In the genomic region with DNA sequence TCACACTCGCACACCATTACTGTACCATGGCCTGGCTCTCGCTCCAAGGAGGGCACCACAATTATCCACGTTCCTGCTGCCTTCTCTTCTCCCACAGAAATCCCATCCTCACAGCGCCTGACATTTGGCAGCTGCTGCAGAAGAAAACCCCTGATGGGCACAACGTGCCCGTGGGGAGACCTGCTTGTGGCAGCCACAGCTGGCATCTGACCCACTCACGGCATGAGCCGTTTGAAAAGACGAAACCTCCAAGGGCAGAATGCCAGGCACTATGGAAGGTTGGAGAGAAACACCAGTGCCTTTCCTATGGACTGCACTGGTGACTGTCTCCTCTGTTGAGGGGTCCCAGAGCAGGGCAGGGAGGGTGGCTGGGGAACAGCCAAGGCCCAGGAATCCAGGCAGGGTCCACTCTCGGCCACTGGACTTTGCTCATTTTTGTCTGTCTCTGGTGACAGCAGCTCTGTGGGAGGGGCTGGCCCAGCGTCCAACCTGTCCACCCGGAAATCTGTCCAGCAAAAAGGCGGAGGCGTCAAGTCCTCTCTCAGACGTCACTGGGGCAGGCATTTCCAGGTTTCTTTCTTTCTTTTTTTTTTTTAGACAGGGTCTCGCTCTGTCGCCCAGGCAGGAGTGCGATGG, we compare ENCODE assay signal across 1 cellular context.
TF ChIP-seq lines count a peak whose summit lies in the region.

No MANE protein-coding gene starts in this region.

TF ChIP-seq in WTC11, 78 proteins besides CTCF, POLR2A, EP300 and RAD21:
- TF ChIP-seq, protein P1, sequence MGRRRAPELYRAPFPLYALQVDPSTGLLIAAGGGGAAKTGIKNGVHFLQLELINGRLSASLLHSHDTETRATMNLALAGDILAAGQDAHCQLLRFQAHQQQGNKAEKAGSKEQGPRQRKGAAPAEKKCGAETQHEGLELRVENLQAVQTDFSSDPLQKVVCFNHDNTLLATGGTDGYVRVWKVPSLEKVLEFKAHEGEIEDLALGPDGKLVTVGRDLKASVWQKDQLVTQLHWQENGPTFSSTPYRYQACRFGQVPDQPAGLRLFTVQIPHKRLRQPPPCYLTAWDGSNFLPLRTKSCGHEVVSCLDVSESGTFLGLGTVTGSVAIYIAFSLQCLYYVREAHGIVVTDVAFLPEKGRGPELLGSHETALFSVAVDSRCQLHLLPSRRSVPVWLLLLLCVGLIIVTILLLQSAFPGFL (CRISPR knock-in tag; IDR thresholded peaks at IDR 0.05; ENCODE audit: borderline replicate concordance): no peak
- TF ChIP-seq, protein P2, sequence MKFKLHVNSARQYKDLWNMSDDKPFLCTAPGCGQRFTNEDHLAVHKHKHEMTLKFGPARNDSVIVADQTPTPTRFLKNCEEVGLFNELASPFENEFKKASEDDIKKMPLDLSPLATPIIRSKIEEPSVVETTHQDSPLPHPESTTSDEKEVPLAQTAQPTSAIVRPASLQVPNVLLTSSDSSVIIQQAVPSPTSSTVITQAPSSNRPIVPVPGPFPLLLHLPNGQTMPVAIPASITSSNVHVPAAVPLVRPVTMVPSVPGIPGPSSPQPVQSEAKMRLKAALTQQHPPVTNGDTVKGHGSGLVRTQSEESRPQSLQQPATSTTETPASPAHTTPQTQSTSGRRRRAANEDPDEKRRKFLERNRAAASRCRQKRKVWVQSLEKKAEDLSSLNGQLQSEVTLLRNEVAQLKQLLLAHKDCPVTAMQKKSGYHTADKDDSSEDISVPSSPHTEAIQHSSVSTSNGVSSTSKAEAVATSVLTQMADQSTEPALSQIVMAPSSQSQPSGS (CRISPR knock-in tag; IDR thresholded peaks at IDR 0.05; ENCODE audit: borderline replicate concordance, low read depth): no peak
- TF ChIP-seq ZNF317 (CRISPR knock-in tag; IDR thresholded peaks at IDR 0.05; ENCODE audit: borderline replicate concordance, low read depth): no peak
- TF ChIP-seq, protein P3, sequence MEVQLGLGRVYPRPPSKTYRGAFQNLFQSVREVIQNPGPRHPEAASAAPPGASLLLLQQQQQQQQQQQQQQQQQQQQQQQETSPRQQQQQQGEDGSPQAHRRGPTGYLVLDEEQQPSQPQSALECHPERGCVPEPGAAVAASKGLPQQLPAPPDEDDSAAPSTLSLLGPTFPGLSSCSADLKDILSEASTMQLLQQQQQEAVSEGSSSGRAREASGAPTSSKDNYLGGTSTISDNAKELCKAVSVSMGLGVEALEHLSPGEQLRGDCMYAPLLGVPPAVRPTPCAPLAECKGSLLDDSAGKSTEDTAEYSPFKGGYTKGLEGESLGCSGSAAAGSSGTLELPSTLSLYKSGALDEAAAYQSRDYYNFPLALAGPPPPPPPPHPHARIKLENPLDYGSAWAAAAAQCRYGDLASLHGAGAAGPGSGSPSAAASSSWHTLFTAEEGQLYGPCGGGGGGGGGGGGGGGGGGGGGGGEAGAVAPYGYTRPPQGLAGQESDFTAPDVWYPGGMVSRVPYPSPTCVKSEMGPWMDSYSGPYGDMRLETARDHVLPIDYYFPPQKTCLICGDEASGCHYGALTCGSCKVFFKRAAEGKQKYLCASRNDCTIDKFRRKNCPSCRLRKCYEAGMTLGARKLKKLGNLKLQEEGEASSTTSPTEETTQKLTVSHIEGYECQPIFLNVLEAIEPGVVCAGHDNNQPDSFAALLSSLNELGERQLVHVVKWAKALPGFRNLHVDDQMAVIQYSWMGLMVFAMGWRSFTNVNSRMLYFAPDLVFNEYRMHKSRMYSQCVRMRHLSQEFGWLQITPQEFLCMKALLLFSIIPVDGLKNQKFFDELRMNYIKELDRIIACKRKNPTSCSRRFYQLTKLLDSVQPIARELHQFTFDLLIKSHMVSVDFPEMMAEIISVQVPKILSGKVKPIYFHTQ (CRISPR knock-in tag; IDR thresholded peaks at IDR 0.05): no peak
- TF ChIP-seq RORB (CRISPR knock-in tag; IDR thresholded peaks at IDR 0.05): no peak
- no peak for TF ChIP-seq TEAD4 (CRISPR knock-in tag; IDR thresholded peaks at IDR 0.05)
- no peak for TF ChIP-seq CBFB (CRISPR knock-in tag; IDR thresholded peaks at IDR 0.05; ENCODE audit: low read depth)
- TF ChIP-seq SOX15 (CRISPR knock-in tag; IDR thresholded peaks at IDR 0.05): no peak
- TF ChIP-seq ZBTB21 (CRISPR knock-in tag; IDR thresholded peaks at IDR 0.05; ENCODE audit: borderline replicate concordance): no peak
- no peak for TF ChIP-seq GABPB1 (CRISPR knock-in tag; IDR thresholded peaks at IDR 0.05)
- TF ChIP-seq, protein P4, sequence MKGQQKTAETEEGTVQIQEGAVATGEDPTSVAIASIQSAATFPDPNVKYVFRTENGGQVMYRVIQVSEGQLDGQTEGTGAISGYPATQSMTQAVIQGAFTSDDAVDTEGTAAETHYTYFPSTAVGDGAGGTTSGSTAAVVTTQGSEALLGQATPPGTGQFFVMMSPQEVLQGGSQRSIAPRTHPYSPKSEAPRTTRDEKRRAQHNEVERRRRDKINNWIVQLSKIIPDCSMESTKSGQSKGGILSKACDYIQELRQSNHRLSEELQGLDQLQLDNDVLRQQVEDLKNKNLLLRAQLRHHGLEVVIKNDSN (CRISPR knock-in tag; IDR thresholded peaks at IDR 0.05): no peak
- no peak for TF ChIP-seq FOXJ3 (CRISPR knock-in tag; IDR thresholded peaks at IDR 0.05; ENCODE audit: borderline replicate concordance)
- TF ChIP-seq HMGA2 (CRISPR knock-in tag; IDR thresholded peaks at IDR 0.05): no peak
- TF ChIP-seq SMAD4 (CRISPR knock-in tag; IDR thresholded peaks at IDR 0.05): no peak
- no peak for TF ChIP-seq ETV6 (CRISPR knock-in tag; IDR thresholded peaks at IDR 0.05)
- TF ChIP-seq, protein P5, sequence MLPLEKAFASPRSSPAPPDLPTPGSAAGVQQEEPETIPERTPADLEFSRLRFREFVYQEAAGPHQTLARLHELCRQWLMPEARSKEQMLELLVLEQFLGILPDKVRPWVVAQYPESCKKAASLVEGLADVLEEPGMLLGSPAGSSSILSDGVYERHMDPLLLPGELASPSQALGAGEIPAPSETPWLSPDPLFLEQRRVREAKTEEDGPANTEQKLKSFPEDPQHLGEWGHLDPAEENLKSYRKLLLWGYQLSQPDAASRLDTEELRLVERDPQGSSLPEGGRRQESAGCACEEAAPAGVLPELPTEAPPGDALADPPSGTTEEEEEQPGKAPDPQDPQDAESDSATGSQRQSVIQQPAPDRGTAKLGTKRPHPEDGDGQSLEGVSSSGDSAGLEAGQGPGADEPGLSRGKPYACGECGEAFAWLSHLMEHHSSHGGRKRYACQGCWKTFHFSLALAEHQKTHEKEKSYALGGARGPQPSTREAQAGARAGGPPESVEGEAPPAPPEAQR (CRISPR knock-in tag; IDR thresholded peaks at IDR 0.05): no peak
